Comparison of ENCODE assay signal across 8 cellular contexts in genomic region chr12:46269429-46270241, GRCh38. TPM values are rescaled to one million over a fixed set of nuclear protein-coding genes. Genes with fewer than 3 reads are reported as not detected.
DNase-seq lines count a peak whose midpoint lies in the region; ATAC-seq and TF ChIP-seq lines count a peak whose summit lies in the region.

No MANE protein-coding gene starts in this region.

- H3K27me3 Mint-ChIP-seq in T-cell = no peaks in the 10 kb centered on the region

- POLR2A ChIA-PET in T-cell (lab: Charles Lee) = interaction anchor here (0.5 to 3.5 kb wide), 16 partner anchors 10 to 943 kb away, joined by 3 to 61 read pairs (median 4); no protein-coding TSS in a partner anchor

- H3K36me3 Mint-ChIP-seq in T-cell = peaks cover 6% of the 10 kb centered on the region

- peak overlapping the region; percentile 69 for H3K4me3 ChIP-seq in brain microvascular endothelial cell (ENCODE audit: low read depth, low read length)

- no peaks in the 10 kb centered on the region for H3K36me3 ChIP-seq in brain microvascular endothelial cell (replicated peaks)

- no peak overlapping the region for H3K27ac Mint-ChIP-seq in T-cell

- intact Hi-C loops in posterior vena cava (cut with DNase I) = loop anchor here in 1 of 2 donors (5.0 to 10.0 kb wide), 2 partner anchors 65 to 103 kb away; partner anchors contain the start of gene SLC38A2

- H3K27me3 ChIP-seq in brain microvascular endothelial cell (replicated peaks) = no peaks in the 10 kb centered on the region
- no peaks in the 10 kb centered on the region for H3K27me3 ChIP-seq in layer of hippocampus (ENCODE audit: control insufficient read depth, insufficient read depth, low read length)

- in situ Hi-C loops in ACHN (cut with HindIII; ENCODE audit: low pct_ligation_motif_present, low pct_unique_long_range_greater_than_20kb, low sequenced_read_pairs) = no loop called here
- in situ Hi-C loops in brain microvascular endothelial cell (cut with HindIII; ENCODE audit: low pct_ligation_motif_present, low sequenced_read_pairs) = no loop called here

- peaks cover 33 to 38% (median 34%) of the 10 kb centered on the region in 3 donors for H3K4me1 Mint-ChIP-seq in T-cell

- ATAC-seq in GM19025 (IDR thresholded peaks at IDR 0.05; ENCODE audit: low read depth, unreplicated experiment) (peak; percentile 9), HG03280 (IDR thresholded peaks at IDR 0.05; ENCODE audit: unreplicated experiment) (peak; percentile 43), T-cell (replicated peaks in 1 of 4) (peak; percentile 27 to 59 (median 54))

- no peaks in the 10 kb centered on the region for H3K9me3 Mint-ChIP-seq in T-cell

- TF ChIP-seq CTCF in brain microvascular endothelial cell (IDR thresholded peaks at IDR 0.05; ENCODE audit: low read depth, low read length, missing control alignments) = no peak

- H3K4me3 Mint-ChIP-seq in T-cell = no peak overlapping the region

- H3K27ac ChIP-seq in brain microvascular endothelial cell (no peak overlapping the region), layer of hippocampus (ENCODE audit: low read depth, low read length) (peak overlapping the region; percentile 48)

- CTCF ChIA-PET in T-cell (lab: Charles Lee) = interaction anchor here (0.5 to 3.3 kb wide), 11 partner anchors 32 to 736 kb away, joined by 3 to 14 read pairs (median 4); no protein-coding TSS in a partner anchor

- DNase-seq in ACHN (peak; percentile 82), T-cell (peak; percentile 37 to 75 (median 55)), brain microvascular endothelial cell (no peak), posterior vena cava (ENCODE audit: low spot score) (no peak)
- peak; percentile 55 to 70 (median 69) for DNase-seq in stimulated activated CD4-positive, alpha-beta T cell treated with anti-CD3 and anti-CD28 coated beads, TNF-alpha, amount 100 ng/mL, for 24 hours (ENCODE audit: low read depth in 3 of 3)

RNA-seq across cellular contexts. Expression of gene SLC38A1, which starts 0.8 kb away (rescaled TPM):
- total RNA-seq in T-cell (100 to 1,000 TPM; 273 to 321 (median 286) TPM), posterior vena cava (10 to 100 TPM; 74.4 to 88.0 TPM)

Comparison
In these comparisons a context has a peak if more than half of its experiments do, and no peak if none do; other contexts are left out.
1. DNase-seq: peak in ACHN (single experiment), T-cell (34 of 34) and stimulated activated CD4-positive, alpha-beta T cell treated with anti-CD3 and anti-CD28 coated beads, TNF-alpha, amount 100 ng/mL, for 24 hours (3 of 3); none in brain microvascular endothelial cell (single experiment) and posterior vena cava (single experiment).
2. Peak in every context shown above with its lines, with median percentiles within 50 percentile points of each other: ATAC-seq.